In the genomic region with DNA sequence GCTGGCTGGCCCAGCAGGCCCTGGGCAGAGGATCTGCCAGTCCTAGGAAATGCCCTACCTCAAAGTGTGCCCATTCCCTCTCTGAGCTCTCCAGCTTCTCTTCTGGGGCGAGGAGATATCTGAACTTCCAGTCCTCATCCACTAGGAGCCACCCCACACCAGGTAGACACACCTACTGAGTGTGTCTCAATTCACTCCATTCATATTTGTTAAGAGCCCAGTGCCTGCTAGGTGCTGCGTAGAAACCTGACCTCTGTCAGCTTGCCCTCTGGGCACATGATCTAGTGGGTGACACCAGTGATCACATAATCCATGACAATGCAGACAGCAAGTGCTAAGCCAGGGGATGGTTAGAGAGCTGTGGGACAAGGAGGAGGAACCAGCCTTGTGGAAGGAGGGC, we compare ENCODE assay signal across 12 cellular contexts.
DNase-seq lines count a peak whose midpoint lies in the region; ATAC-seq, FAIRE-seq and TF ChIP-seq lines count a peak whose summit lies in the region.
"Had no signal": no experiment of that assay in that cellular context is flagged by ENCODE, and none has a peak within 500 bp of the region (broad histone marks: within the 10 kb centered on the region; RNA-seq: fewer than 3 reads in every experiment).

No MANE protein-coding gene starts in this region.

- H3K4me3 ChIP-seq in A549 (no peak overlapping the region), GM23338 (no peak overlapping the region), aorta (ENCODE audit: low read length in 2 of 2) (no peak overlapping the region)

- H3K27ac ChIP-seq in A549 (no peak overlapping the region), GM23338 (ENCODE audit: low read depth) (no peak overlapping the region), VCaP (no peak overlapping the region), aorta (ENCODE audit: low read depth in 1 of 2, low read length in 2 of 2) (no peak overlapping the region)

- DNase-seq in A549 (ENCODE audit: low read depth in 1 of 2, low spot score in 1 of 2), result peak; percentile 26 to 31
- peak; percentile 42 for DNase-seq in GM23338 (ENCODE audit: low spot score)
- DNase-seq in left lobe of liver (ENCODE audit: low spot score), result peak; percentile 81
- no peak for DNase-seq in aorta
- no peak for DNase-seq in kidney glomerular epithelial cell (lab: John Stamatoyannopoulos, UW)
- no peak for DNase-seq in Right ventricle myocardium inferior (ENCODE audit: missing footprints)
- DNase-seq: activated CD4-positive, CD25-positive, alpha-beta regulatory T cell treated with anti-CD3 and anti-CD28 coated beads, Interleukin-2, amount 50 U/mL, for 72 hours; activated naive CD4-positive, alpha-beta T cell treated with anti-CD3 and anti-CD28 coated beads, Interleukin-2, amount 10 ng/mL, durations not matched to agents 7 days and 5 days; CD8-positive, alpha-beta memory T cell had no signal

- H3K9me3 ChIP-seq in A549, result no peaks in the 10 kb centered on the region
- H3K9me3 ChIP-seq in aorta (ENCODE audit: control insufficient read depth, low read length), result no peaks in the 10 kb centered on the region

- H3F3A ChIP-seq in GM23338 (replicated peaks; ENCODE audit: low read depth), result no peaks in the 10 kb centered on the region

- peak in 1 of 2 experiments; percentile 37; a peak in 2 of 5 replicates for TF ChIP-seq RAD21 in A549 (conservative IDR thresholded peaks at IDR 0.05 in 1 of 2, IDR thresholded peaks at IDR 0.05 in 1 of 2)

- CTCF ChIA-PET in A549 (lab: Yijun Ruan, JAX), result interaction anchor here (0.6 to 3.4 kb wide), 6 partner anchors 12 to 288 kb away, joined by 3 to 22 read pairs (median 7); no protein-coding TSS in a partner anchor

- 62% methylated on average over 2 of the region's 2 CpGs for WGBS in A549 (ENCODE audit: missing lambda C conversion rate)
- WGBS in aorta, 2 donors, result 91 to 97% methylated on average over 2 of the region's 2 CpGs

- H3K36me3 ChIP-seq in GM23338 (ENCODE audit: insufficient read depth), result no peaks in the 10 kb centered on the region
- H3K36me3 ChIP-seq in aorta (ENCODE audit: control insufficient read depth in 1 of 2, insufficient read depth in 2 of 2, low read length in 1 of 2), result peaks cover 0 to 2% of the 10 kb centered on the region in 2 donors

- no peak overlapping the region for H2AFZ ChIP-seq in GM23338

- H3K9me3 Mint-ChIP-seq in GM23338, result no peaks in the 10 kb centered on the region
- H3K9me3 Mint-ChIP-seq: activated naive CD4-positive, alpha-beta T cell treated with anti-CD3 and anti-CD28 coated beads, Interleukin-2, amount 10 ng/mL, durations not matched to agents 7 days and 5 days; CD8-positive, alpha-beta memory T cell had no signal

- H3K36me3 Mint-ChIP-seq in GM23338 (ENCODE audit: low read depth), result no peaks in the 10 kb centered on the region; the same call in 2 of the 3 replicates
- H3K36me3 Mint-ChIP-seq: activated naive CD4-positive, alpha-beta T cell treated with anti-CD3 and anti-CD28 coated beads, Interleukin-2, amount 10 ng/mL, durations not matched to agents 7 days and 5 days; CD8-positive, alpha-beta memory T cell had no signal

- POLR2A ChIA-PET in A549 (lab: Yijun Ruan, JAX), result no interaction called here

- intact Hi-C loops in aorta (cut with DNase I) (no loop called here), Right ventricle myocardium inferior (cut with DNase I) (no loop called here)

- FAIRE-seq in A549 (lab: Jason Lieb, UNC), result no peak
- FAIRE-seq: GM18507 had no signal

- H3K9me2 ChIP-seq in GM23338 (ENCODE audit: insufficient read depth), result no peaks in the 10 kb centered on the region

- ATAC-seq in A549 (peak; percentile 67 to 80; a peak in 3 of 6 replicates), GM23338 (peak; percentile 41), left lobe of liver (peak; percentile 98), aorta (ENCODE audit: low FRiP score) (no peak), Right ventricle myocardium inferior (no peak), GM18867 (IDR thresholded peaks at IDR 0.05; ENCODE audit: unreplicated experiment) (no peak)

- H3K4me1 Mint-ChIP-seq in GM23338, result peaks cover 38% of the 10 kb centered on the region
- H3K4me1 Mint-ChIP-seq: activated naive CD4-positive, alpha-beta T cell treated with anti-CD3 and anti-CD28 coated beads, Interleukin-2, amount 10 ng/mL, durations not matched to agents 7 days and 5 days; CD8-positive, alpha-beta memory T cell had no signal

- H4K20me1 ChIP-seq in GM23338 (replicated peaks; ENCODE audit: insufficient read depth), result no peaks in the 10 kb centered on the region

- H3K4me2 ChIP-seq in A549, result no peak overlapping the region
- H3K4me2 ChIP-seq in GM23338, result no peak overlapping the region

- peaks cover 7% of the 10 kb centered on the region for H3K27me3 Mint-ChIP-seq in GM23338 (ENCODE audit: insufficient read depth, low read depth, poor library complexity)

- TF ChIP-seq POLR2A in A549 (IDR thresholded peaks at IDR 0.05; ENCODE audit: low read length), result no peak

- no peak overlapping the region for H3K4me3 Mint-ChIP-seq in GM23338
- H3K4me3 Mint-ChIP-seq: activated naive CD4-positive, alpha-beta T cell treated with anti-CD3 and anti-CD28 coated beads, Interleukin-2, amount 10 ng/mL, durations not matched to agents 7 days and 5 days; CD8-positive, alpha-beta memory T cell had no signal

- TF ChIP-seq CTCF in A549 (IDR thresholded peaks at IDR 0.05), result no peak
- peak; percentile 38 to 54; a peak in 3 of 4 replicates for TF ChIP-seq CTCF in GM23338 (conservative IDR thresholded peaks at IDR 0.05; ENCODE audit: low read depth in 2 of 2)
- TF ChIP-seq CTCF in VCaP (conservative IDR thresholded peaks at IDR 0.05), result peak; percentile 64

- H3K4me1 ChIP-seq in A549, result no peaks in the 10 kb centered on the region
- peaks cover 17% of the 10 kb centered on the region for H3K4me1 ChIP-seq in GM23338 (ENCODE audit: insufficient read depth)
- H3K4me1 ChIP-seq in aorta (ENCODE audit: control insufficient read depth in 1 of 2, insufficient read depth in 2 of 2, low read length in 2 of 2), result no peaks in the 10 kb centered on the region

- no peak overlapping the region for H3K27ac Mint-ChIP-seq in GM23338
- H3K27ac Mint-ChIP-seq: activated naive CD4-positive, alpha-beta T cell treated with anti-CD3 and anti-CD28 coated beads, Interleukin-2, amount 10 ng/mL, durations not matched to agents 7 days and 5 days; CD8-positive, alpha-beta memory T cell had no signal

- no peak for TF ChIP-seq EP300 in A549 (IDR thresholded peaks at IDR 0.05)

- H3K79me2 ChIP-seq in GM23338 (replicated peaks; ENCODE audit: insufficient read depth), result no peaks in the 10 kb centered on the region

- no peaks in the 10 kb centered on the region for H3K27me3 ChIP-seq in GM23338 (ENCODE audit: insufficient read depth)
- H3K27me3 ChIP-seq in aorta (ENCODE audit: control insufficient read depth in 1 of 2, insufficient read depth in 2 of 2, low read length in 1 of 2), result no peaks in the 10 kb centered on the region

TF ChIP-seq in A549, 52 proteins besides CTCF, POLR2A, EP300 and RAD21 (continues in another document):
- TF ChIP-seq HMGXB4 (CRISPR knock-in tag; IDR thresholded peaks at IDR 0.05; ENCODE audit: borderline replicate concordance) (no peak), POLR2AphosphoS2 (conservative IDR thresholded peaks at IDR 0.05; ENCODE audit: low read length) (no peak), KDM1A (IDR thresholded peaks at IDR 0.05; ENCODE audit: low read depth) (no peak), FOSL2 (IDR thresholded peaks at IDR 0.05) (no peak), FOSL2 (CRISPR knock-in tag; IDR thresholded peaks at IDR 0.05) (no peak), CHD2 (IDR thresholded peaks at IDR 0.05; ENCODE audit: low read length, partially characterized antibody) (no peak), FOSB (CRISPR knock-in tag; IDR thresholded peaks at IDR 0.05) (no peak)

TF ChIP-seq in GM23338, 12 proteins besides CTCF, POLR2A, EP300 and RAD21:
- TF ChIP-seq EZH2phosphoT487 (IDR thresholded peaks at IDR 0.05; ENCODE audit: unreplicated experiment) (no peak), NANOG (IDR thresholded peaks at IDR 0.05; ENCODE audit: borderline replicate concordance) (no peak), STAT1 (IDR thresholded peaks at IDR 0.05; ENCODE audit: unreplicated experiment) (no peak), POLR2AphosphoS5 (IDR thresholded peaks at IDR 0.05; ENCODE audit: low read depth) (no peak), CREB1 (CRISPR knock-in tag; IDR thresholded peaks at IDR 0.05; ENCODE audit: low read depth) (no peak)
- TF ChIP-seq, protein P1, sequence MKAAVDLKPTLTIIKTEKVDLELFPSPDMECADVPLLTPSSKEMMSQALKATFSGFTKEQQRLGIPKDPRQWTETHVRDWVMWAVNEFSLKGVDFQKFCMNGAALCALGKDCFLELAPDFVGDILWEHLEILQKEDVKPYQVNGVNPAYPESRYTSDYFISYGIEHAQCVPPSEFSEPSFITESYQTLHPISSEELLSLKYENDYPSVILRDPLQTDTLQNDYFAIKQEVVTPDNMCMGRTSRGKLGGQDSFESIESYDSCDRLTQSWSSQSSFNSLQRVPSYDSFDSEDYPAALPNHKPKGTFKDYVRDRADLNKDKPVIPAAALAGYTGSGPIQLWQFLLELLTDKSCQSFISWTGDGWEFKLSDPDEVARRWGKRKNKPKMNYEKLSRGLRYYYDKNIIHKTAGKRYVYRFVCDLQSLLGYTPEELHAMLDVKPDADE (IDR thresholded peaks at IDR 0.05), result no peak

Comparison
In these comparisons a context has a peak if more than half of its experiments do, and no peak if none do; other contexts are left out.
1. ATAC-seq: peak in A549 (2 of 2), GM23338 (single experiment) and left lobe of liver (single experiment); none in aorta (single experiment), Right ventricle myocardium inferior (single experiment) and GM18867 (single experiment).
2. DNase-seq: peak in A549 (2 of 2), GM23338 (single experiment) and left lobe of liver (single experiment); none in aorta (0 of 2), kidney glomerular epithelial cell (single experiment) and Right ventricle myocardium inferior (single experiment).